ENCODE assay signal across 8 cellular contexts in the genomic region with DNA sequence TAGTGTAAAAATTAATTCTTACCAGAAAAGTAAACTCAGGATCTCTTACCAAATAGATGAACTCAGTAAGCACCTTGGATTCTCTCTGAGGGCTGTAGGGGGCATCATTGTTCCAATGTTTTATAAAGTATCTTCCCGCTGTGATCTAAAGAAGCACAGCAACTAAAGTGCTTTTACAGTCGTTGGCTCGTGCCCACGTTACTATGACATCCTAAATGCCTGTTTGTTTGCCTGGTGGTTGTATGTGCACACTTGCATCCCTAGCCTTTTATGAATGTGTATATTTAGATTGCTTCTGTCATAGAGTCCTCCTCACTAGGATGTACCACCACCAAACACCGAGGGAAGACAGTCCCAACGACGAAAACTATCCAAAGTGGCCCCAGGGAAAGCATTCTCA. TPM values are rescaled to one million over a fixed set of nuclear protein-coding genes. Genes with fewer than 3 reads are reported as not detected.
A peak's percentile ranks its signal among the peaks of the same experiment; 100 is the strongest.
DNase-seq lines count a peak whose midpoint lies in the region; ATAC-seq and TF ChIP-seq lines count a peak whose summit lies in the region.

No MANE protein-coding gene starts in this region.

- ATAC-seq in right lobe of liver = peak; percentile 55 to 74 (median 68)
- peak; percentile 84 for ATAC-seq in aorta (ENCODE audit: low FRiP score)

- H3K36me3 Mint-ChIP-seq in activated CD4-positive, alpha-beta T cell treated with anti-CD3 and anti-CD28 coated beads, Interleukin-2, amount 10 ng/mL, durations not matched to agents 7 days and 5 days (ENCODE audit: low read depth) = peaks cover 2% of the 10 kb centered on the region
- peaks cover 26% of the 10 kb centered on the region for H3K36me3 Mint-ChIP-seq in dendritic cell treated with granulocyte-macrophage colony-stimulating factor and Interleukin-4, amounts not matched to agents 40 ng/mL and 50 ng/mL, for 4 days (ENCODE audit: low read depth)

- H2AFZ ChIP-seq in Karpas-422 (ENCODE audit: low read length) (no peak overlapping the region), OCI-LY1 (ENCODE audit: low read length) (no peak overlapping the region)

- H3K4me2 ChIP-seq in Karpas-422 (ENCODE audit: low read depth, low read length, poor library complexity, severe bottlenecking) (no peak overlapping the region), OCI-LY1 (ENCODE audit: low read length) (no peak overlapping the region)

- TF ChIP-seq CTCF in OCI-LY1 (IDR thresholded peaks at IDR 0.05; ENCODE audit: low read length) (peak; percentile 62), right lobe of liver (IDR thresholded peaks at IDR 0.05) (peak; percentile 40 to 55 (median 46))

- POLR2A ChIA-PET in activated CD4-positive, alpha-beta T cell treated with anti-CD3 and anti-CD28 coated beads, Interleukin-2, amount 10 ng/mL, durations not matched to agents 7 days and 5 days (lab: Charles Lee) = no interaction called here

- no peaks in the 10 kb centered on the region for H3K9me3 Mint-ChIP-seq in activated CD4-positive, alpha-beta T cell treated with anti-CD3 and anti-CD28 coated beads, Interleukin-2, amount 10 ng/mL, durations not matched to agents 7 days and 5 days
- H3K9me3 Mint-ChIP-seq in dendritic cell treated with granulocyte-macrophage colony-stimulating factor and Interleukin-4, amounts not matched to agents 40 ng/mL and 50 ng/mL, for 4 days = no peaks in the 10 kb centered on the region

- no peaks in the 10 kb centered on the region for H4K20me1 ChIP-seq in Karpas-422 (ENCODE audit: insufficient read depth, low read depth, low read length)
- no peaks in the 10 kb centered on the region for H4K20me1 ChIP-seq in OCI-LY1 (ENCODE audit: insufficient read depth, low read length)

- peak; percentile 44 for DNase-seq in activated CD4-positive, alpha-beta T cell treated with anti-CD3 and anti-CD28 coated beads, Interleukin-2, amount 10 ng/mL, durations not matched to agents 7 days and 5 days
- DNase-seq in activated CD4-positive, alpha-beta T cell treated with anti-CD3 and anti-CD28 coated beads, Interleukin-2, amount 50 U/mL, for 4 hours = no peak
- DNase-seq in Karpas-422 (peak; percentile 84), right lobe of liver (no peak), aorta (peak in 1 of 2 donors; percentile 69)
- DNase-seq in activated effector memory CD4-positive, alpha-beta T cell treated with Interleukin-2 at 50 U/mL for 16 hours = no peak

- no peaks in the 10 kb centered on the region for H3F3A ChIP-seq in OCI-LY1 (ENCODE audit: insufficient read depth, low read length)

- peaks cover 17% of the 10 kb centered on the region for H3K4me1 Mint-ChIP-seq in activated CD4-positive, alpha-beta T cell treated with anti-CD3 and anti-CD28 coated beads, Interleukin-2, amount 10 ng/mL, durations not matched to agents 7 days and 5 days
- H3K4me1 Mint-ChIP-seq in dendritic cell treated with granulocyte-macrophage colony-stimulating factor and Interleukin-4, amounts not matched to agents 40 ng/mL and 50 ng/mL, for 4 days (ENCODE audit: low read depth) = peaks cover 52% of the 10 kb centered on the region

- H3K9me2 ChIP-seq in Karpas-422 (replicated peaks; ENCODE audit: insufficient read depth, low read length) (no peaks in the 10 kb centered on the region), OCI-LY1 (ENCODE audit: low read depth, low read length) (no peaks in the 10 kb centered on the region)

- H3K9me3 ChIP-seq in Karpas-422 (ENCODE audit: low read length) (no peaks in the 10 kb centered on the region), OCI-LY1 (ENCODE audit: low read length) (no peaks in the 10 kb centered on the region), right lobe of liver (no peaks in the 10 kb centered on the region), aorta (ENCODE audit: control insufficient read depth, low read length) (peaks cover 2% of the 10 kb centered on the region)

- peaks cover 84% of the 10 kb centered on the region for H3K79me2 ChIP-seq in Karpas-422 (ENCODE audit: low read length)
- no peaks in the 10 kb centered on the region for H3K79me2 ChIP-seq in OCI-LY1 (ENCODE audit: insufficient read depth, low read length)

- intact Hi-C loops in dendritic cell treated with granulocyte-macrophage colony-stimulating factor and Interleukin-4, amounts not matched to agents 40 ng/mL and 50 ng/mL, for 4 days (cut with micrococcal nuclease) = loop anchor here (1.0 to 10.0 kb wide), 3 partner anchors 15 to 805 kb away; no protein-coding TSS in a partner anchor
- intact Hi-C loops in right lobe of liver (cut with DNase I) = no loop called here
- intact Hi-C loops in aorta (cut with DNase I) = loop anchor here (2.0 to 10.0 kb wide), 8 partner anchors 83 to 1075 kb away; a partner anchor contains a TSS

- no peaks in the 10 kb centered on the region for H3K27me3 Mint-ChIP-seq in activated CD4-positive, alpha-beta T cell treated with anti-CD3 and anti-CD28 coated beads, Interleukin-2, amount 10 ng/mL, durations not matched to agents 7 days and 5 days
- H3K27me3 Mint-ChIP-seq in dendritic cell treated with granulocyte-macrophage colony-stimulating factor and Interleukin-4, amounts not matched to agents 40 ng/mL and 50 ng/mL, for 4 days = no peaks in the 10 kb centered on the region

- 52% methylated on average over 7 of the region's 7 CpGs for WGBS in right lobe of liver (ENCODE audit: insufficient coverage, low coverage, low lambda C conversion rate, missing lambda C conversion rate)
- 19 to 21% methylated on average over 7 of the region's 7 CpGs for WGBS in aorta, 2 donors

- H3K4me3 ChIP-seq in Karpas-422 (ENCODE audit: low read length) (no peak overlapping the region), OCI-LY1 (ENCODE audit: low read depth, low read length, poor library complexity, severe bottlenecking) (no peak overlapping the region), right lobe of liver (no peak overlapping the region), aorta (ENCODE audit: low read length in 2 of 2) (no peak overlapping the region)

- no peak overlapping the region for H3K27ac Mint-ChIP-seq in activated CD4-positive, alpha-beta T cell treated with anti-CD3 and anti-CD28 coated beads, Interleukin-2, amount 10 ng/mL, durations not matched to agents 7 days and 5 days
- H3K27ac Mint-ChIP-seq in dendritic cell treated with granulocyte-macrophage colony-stimulating factor and Interleukin-4, amounts not matched to agents 40 ng/mL and 50 ng/mL, for 4 days = peak overlapping the region; percentile 94

- TF ChIP-seq POLR2A in right lobe of liver (IDR thresholded peaks at IDR 0.05) = no peak

- no peak overlapping the region for H3K27ac ChIP-seq in Karpas-422 (ENCODE audit: low read length)
- H3K27ac ChIP-seq in OCI-LY1 (ENCODE audit: low read depth, low read length, poor library complexity, severe bottlenecking) = no peak overlapping the region
- no peak overlapping the region for H3K27ac ChIP-seq in right lobe of liver
- peak overlapping the region in 1 of 2 donors; percentile 13 for H3K27ac ChIP-seq in aorta (ENCODE audit: low read depth in 1 of 2, low read length in 2 of 2)

- H3K27me3 ChIP-seq in Karpas-422 (ENCODE audit: low read length) (no peaks in the 10 kb centered on the region), OCI-LY1 (ENCODE audit: insufficient read depth, low read length) (no peaks in the 10 kb centered on the region), right lobe of liver (no peaks in the 10 kb centered on the region), aorta (ENCODE audit: control insufficient read depth in 1 of 2, insufficient read depth in 2 of 2, low read length in 1 of 2) (no peaks in the 10 kb centered on the region)

- CTCF ChIA-PET in activated CD4-positive, alpha-beta T cell treated with anti-CD3 and anti-CD28 coated beads, Interleukin-2, amount 10 ng/mL, durations not matched to agents 7 days and 5 days (lab: Charles Lee) = no interaction called here

- no peak overlapping the region for H3K4me3 Mint-ChIP-seq in activated CD4-positive, alpha-beta T cell treated with anti-CD3 and anti-CD28 coated beads, Interleukin-2, amount 10 ng/mL, durations not matched to agents 7 days and 5 days
- H3K4me3 Mint-ChIP-seq in dendritic cell treated with granulocyte-macrophage colony-stimulating factor and Interleukin-4, amounts not matched to agents 40 ng/mL and 50 ng/mL, for 4 days = peak overlapping the region; percentile 48

- H3K36me3 ChIP-seq in Karpas-422 (ENCODE audit: insufficient read depth, low read length) (no peaks in the 10 kb centered on the region), OCI-LY1 (ENCODE audit: insufficient read depth, low read length) (no peaks in the 10 kb centered on the region), right lobe of liver (no peaks in the 10 kb centered on the region), aorta (ENCODE audit: control insufficient read depth in 1 of 2, insufficient read depth in 2 of 2, low read length in 1 of 2) (no peaks in the 10 kb centered on the region)

- H3K4me1 ChIP-seq in Karpas-422 (ENCODE audit: low read length) = no peaks in the 10 kb centered on the region
- no peaks in the 10 kb centered on the region for H3K4me1 ChIP-seq in OCI-LY1 (ENCODE audit: insufficient read depth, low read length, severe bottlenecking)
- H3K4me1 ChIP-seq in right lobe of liver = no peaks in the 10 kb centered on the region
- H3K4me1 ChIP-seq in aorta (ENCODE audit: control insufficient read depth in 1 of 2, insufficient read depth in 2 of 2, low read length in 2 of 2) = peaks cover 5 to 8% of the 10 kb centered on the region in 2 donors

- no peak overlapping the region for H3K9ac ChIP-seq in Karpas-422 (ENCODE audit: low read length)
- no peak overlapping the region for H3K9ac ChIP-seq in OCI-LY1 (ENCODE audit: low read length)

RNA-seq across cellular contexts. Expression of a gene that starts 34.5 kb away (rescaled TPM):
- 1 to 10 TPM; 9.2 to 9.5 TPM for total RNA-seq in activated CD4-positive, alpha-beta T cell treated with anti-CD3 and anti-CD28 coated beads, Interleukin-2, amount 10 ng/mL, durations not matched to agents 7 days and 5 days
- total RNA-seq in Karpas-422 (2014; rRNA removed; shearing (Covaris generic); ENCODE audit: low replicate concordance) = 9.7 TPM in 2 replicates
- 1 to 10 TPM; 2.0 to 4.0 (median 3.5) TPM for total RNA-seq in right lobe of liver
- 1 to 10 TPM; 3.5 to 5.6 TPM for total RNA-seq in aorta
- 1 to 10 TPM; 1.4 to 3.0 TPM for polyA plus RNA-seq in aorta

RNA-seq across cellular contexts. Expression of a gene that starts 35.6 kb away (rescaled TPM):
- total RNA-seq in activated CD4-positive, alpha-beta T cell treated with anti-CD3 and anti-CD28 coated beads, Interleukin-2, amount 10 ng/mL, durations not matched to agents 7 days and 5 days = 1 to 10 TPM; 9.1 to 9.4 TPM
- 4.6 and 14.6 TPM in 2 replicates for total RNA-seq in Karpas-422 (2014; rRNA removed; shearing (Covaris generic); ENCODE audit: low replicate concordance)
- total RNA-seq in right lobe of liver (10 to 100 TPM; 11.4 to 17.6 (median 12.1) TPM), aorta (10 to 100 TPM; 12.0 to 15.3 TPM)
- 10 to 100 TPM; 18.5 to 19.4 TPM for polyA plus RNA-seq in aorta

Comparison
In these comparisons a context has a peak if more than half of its experiments do, and no peak if none do; other contexts are left out.
1. DNase-seq: peak in activated CD4-positive, alpha-beta T cell treated with anti-CD3 and anti-CD28 coated beads, Interleukin-2, amount 10 ng/mL, durations not matched to agents 7 days and 5 days (single experiment) and Karpas-422 (single experiment); none in activated CD4-positive, alpha-beta T cell treated with anti-CD3 and anti-CD28 coated beads, Interleukin-2, amount 50 U/mL, for 4 hours (0 of 2), right lobe of liver (0 of 3) and activated effector memory CD4-positive, alpha-beta T cell treated with Interleukin-2 at 50 U/mL for 16 hours (single experiment).
2. intact Hi-C loops: an anchor here in dendritic cell treated with granulocyte-macrophage colony-stimulating factor and Interleukin-4, amounts not matched to agents 40 ng/mL and 50 ng/mL, for 4 days (1.0 to 10.0 kb wide) and aorta (2.0 to 10.0 kb wide); none called in right lobe of liver.